8 cellular contexts compared by ENCODE assay signal in genomic region chr1:63691672-63692425, GRCh38.
DNase-seq lines count a peak whose midpoint lies in the region; ATAC-seq and TF ChIP-seq lines count a peak whose summit lies in the region.

No MANE protein-coding gene starts in this region.

- in situ Hi-C loops in G401 (cut with HindIII; ENCODE audit: low sequenced_read_pairs): no loop called here

- no peak overlapping the region for H3K9ac ChIP-seq in liver (ENCODE audit: low read depth in 1 of 2, low read length in 2 of 2)

- no peaks in the 10 kb centered on the region for H3K4me1 Mint-ChIP-seq in stimulated activated memory B cell treated with anti-CD40 and anti-IgM and Interleukin-4, amounts not matched to agents 10 μg/mL and 1 μg/mL and 100 μg/mL, for 72 hours

- H3K9me3 ChIP-seq in liver (ENCODE audit: control insufficient read depth in 4 of 4, low read length in 3 of 4) (no peaks in the 10 kb centered on the region), suprapubic skin (no peaks in the 10 kb centered on the region)

- H3K27ac ChIP-seq in liver (ENCODE audit: low read depth in 1 of 2, low read length in 2 of 2) (no peak overlapping the region), suprapubic skin (no peak overlapping the region)

- TF ChIP-seq EP300 in suprapubic skin (IDR thresholded peaks at IDR 0.05): no peak

- DNase-seq in G401 (ENCODE audit: low spot score): peak; percentile 83
- DNase-seq in MV-4-11 (lab: John Stamatoyannopoulos, UW): peak; percentile 48
- peak; percentile 64 for DNase-seq in SHP77 treated with DMSO at 0.1 percent for 48 hours (lab: John Stamatoyannopoulos, UW)
- DNase-seq in dedifferentiated amniotic fluid mesenchymal stem cell (ENCODE audit: extremely low spot score): peak; percentile 97
- DNase-seq in suprapubic skin (ENCODE audit: low spot score in 2 of 2): no peak

- H3K36me3 Mint-ChIP-seq in stimulated activated memory B cell treated with anti-CD40 and anti-IgM and Interleukin-4, amounts not matched to agents 10 μg/mL and 1 μg/mL and 100 μg/mL, for 72 hours: no peaks in the 10 kb centered on the region

- H3K27me3 ChIP-seq in liver (ENCODE audit: control insufficient read depth in 4 of 4, insufficient read depth in 4 of 4, low read length in 3 of 4) (no peaks in the 10 kb centered on the region), suprapubic skin (no peaks in the 10 kb centered on the region)

- no peak overlapping the region for H3K4me3 Mint-ChIP-seq in stimulated activated memory B cell treated with anti-CD40 and anti-IgM and Interleukin-4, amounts not matched to agents 10 μg/mL and 1 μg/mL and 100 μg/mL, for 72 hours

- H3K4me1 ChIP-seq in liver (ENCODE audit: control insufficient read depth in 4 of 4, insufficient read depth in 4 of 4, low read length in 3 of 4) (no peaks in the 10 kb centered on the region), suprapubic skin (peaks cover 13% of the 10 kb centered on the region)

- peaks cover 6% of the 10 kb centered on the region for H3K27me3 Mint-ChIP-seq in stimulated activated memory B cell treated with anti-CD40 and anti-IgM and Interleukin-4, amounts not matched to agents 10 μg/mL and 1 μg/mL and 100 μg/mL, for 72 hours

- TF ChIP-seq CTCF in liver (IDR thresholded peaks at IDR 0.05; ENCODE audit: low read depth, low read length, missing input control) (peak; percentile 75), suprapubic skin (IDR thresholded peaks at IDR 0.05) (peak; percentile 68 to 75)

- WGBS in liver: 24% methylated on average over 7 of the region's 7 CpGs
- WGBS in suprapubic skin: 16% methylated on average over 7 of the region's 7 CpGs

- peak; percentile 66 for ATAC-seq in GM21786 (IDR thresholded peaks at IDR 0.05; ENCODE audit: unreplicated experiment)
- no peak for ATAC-seq in stimulated activated memory B cell treated with anti-CD40 and anti-IgM and Interleukin-4, amounts not matched to agents 10 μg/mL and 1 μg/mL and 100 μg/mL, for 72 hours

- H3K36me3 ChIP-seq in liver (ENCODE audit: control insufficient read depth in 4 of 4, insufficient read depth in 3 of 4, low read depth in 1 of 4, low read length in 3 of 4) (no peaks in the 10 kb centered on the region), suprapubic skin (no peaks in the 10 kb centered on the region)

- H3K4me3 ChIP-seq in liver (ENCODE audit: low read depth in 1 of 3, low read length in 3 of 3) (no peak overlapping the region), suprapubic skin (no peak overlapping the region)

- TF ChIP-seq POLR2A in suprapubic skin (IDR thresholded peaks at IDR 0.05): no peak

- no peak overlapping the region for H3K27ac Mint-ChIP-seq in stimulated activated memory B cell treated with anti-CD40 and anti-IgM and Interleukin-4, amounts not matched to agents 10 μg/mL and 1 μg/mL and 100 μg/mL, for 72 hours

- TF ChIP-seq RAD21 in liver (IDR thresholded peaks at IDR 0.05): peak; percentile 89 to 93

- H3K9me3 Mint-ChIP-seq in stimulated activated memory B cell treated with anti-CD40 and anti-IgM and Interleukin-4, amounts not matched to agents 10 μg/mL and 1 μg/mL and 100 μg/mL, for 72 hours: peaks cover under 1% of the 10 kb centered on the region

TF ChIP-seq in liver, 16 proteins besides CTCF, POLR2A, EP300 and RAD21:
- TF ChIP-seq, protein P1, sequence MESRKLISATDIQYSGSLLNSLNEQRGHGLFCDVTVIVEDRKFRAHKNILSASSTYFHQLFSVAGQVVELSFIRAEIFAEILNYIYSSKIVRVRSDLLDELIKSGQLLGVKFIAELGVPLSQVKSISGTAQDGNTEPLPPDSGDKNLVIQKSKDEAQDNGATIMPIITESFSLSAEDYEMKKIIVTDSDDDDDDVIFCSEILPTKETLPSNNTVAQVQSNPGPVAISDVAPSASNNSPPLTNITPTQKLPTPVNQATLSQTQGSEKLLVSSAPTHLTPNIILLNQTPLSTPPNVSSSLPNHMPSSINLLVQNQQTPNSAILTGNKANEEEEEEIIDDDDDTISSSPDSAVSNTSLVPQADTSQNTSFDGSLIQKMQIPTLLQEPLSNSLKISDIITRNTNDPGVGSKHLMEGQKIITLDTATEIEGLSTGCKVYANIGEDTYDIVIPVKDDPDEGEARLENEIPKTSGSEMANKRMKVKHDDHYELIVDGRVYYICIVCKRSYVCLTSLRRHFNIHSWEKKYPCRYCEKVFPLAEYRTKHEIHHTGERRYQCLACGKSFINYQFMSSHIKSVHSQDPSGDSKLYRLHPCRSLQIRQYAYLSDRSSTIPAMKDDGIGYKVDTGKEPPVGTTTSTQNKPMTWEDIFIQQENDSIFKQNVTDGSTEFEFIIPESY (IDR thresholded peaks at IDR 0.05): no peak
- TF ChIP-seq, protein P2, sequence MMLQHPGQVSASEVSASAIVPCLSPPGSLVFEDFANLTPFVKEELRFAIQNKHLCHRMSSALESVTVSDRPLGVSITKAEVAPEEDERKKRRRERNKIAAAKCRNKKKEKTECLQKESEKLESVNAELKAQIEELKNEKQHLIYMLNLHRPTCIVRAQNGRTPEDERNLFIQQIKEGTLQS (IDR thresholded peaks at IDR 0.05): peak; percentile 49
- peak in 1 of 2 donors; percentile 19 for TF ChIP-seq HNF4A (conservative IDR thresholded peaks at IDR 0.05)
- no peak for TF ChIP-seq EGR1 (IDR thresholded peaks at IDR 0.05; ENCODE audit: low read depth in 2 of 2)
- TF ChIP-seq JUND (IDR thresholded peaks at IDR 0.05): no peak
- TF ChIP-seq, protein P3, sequence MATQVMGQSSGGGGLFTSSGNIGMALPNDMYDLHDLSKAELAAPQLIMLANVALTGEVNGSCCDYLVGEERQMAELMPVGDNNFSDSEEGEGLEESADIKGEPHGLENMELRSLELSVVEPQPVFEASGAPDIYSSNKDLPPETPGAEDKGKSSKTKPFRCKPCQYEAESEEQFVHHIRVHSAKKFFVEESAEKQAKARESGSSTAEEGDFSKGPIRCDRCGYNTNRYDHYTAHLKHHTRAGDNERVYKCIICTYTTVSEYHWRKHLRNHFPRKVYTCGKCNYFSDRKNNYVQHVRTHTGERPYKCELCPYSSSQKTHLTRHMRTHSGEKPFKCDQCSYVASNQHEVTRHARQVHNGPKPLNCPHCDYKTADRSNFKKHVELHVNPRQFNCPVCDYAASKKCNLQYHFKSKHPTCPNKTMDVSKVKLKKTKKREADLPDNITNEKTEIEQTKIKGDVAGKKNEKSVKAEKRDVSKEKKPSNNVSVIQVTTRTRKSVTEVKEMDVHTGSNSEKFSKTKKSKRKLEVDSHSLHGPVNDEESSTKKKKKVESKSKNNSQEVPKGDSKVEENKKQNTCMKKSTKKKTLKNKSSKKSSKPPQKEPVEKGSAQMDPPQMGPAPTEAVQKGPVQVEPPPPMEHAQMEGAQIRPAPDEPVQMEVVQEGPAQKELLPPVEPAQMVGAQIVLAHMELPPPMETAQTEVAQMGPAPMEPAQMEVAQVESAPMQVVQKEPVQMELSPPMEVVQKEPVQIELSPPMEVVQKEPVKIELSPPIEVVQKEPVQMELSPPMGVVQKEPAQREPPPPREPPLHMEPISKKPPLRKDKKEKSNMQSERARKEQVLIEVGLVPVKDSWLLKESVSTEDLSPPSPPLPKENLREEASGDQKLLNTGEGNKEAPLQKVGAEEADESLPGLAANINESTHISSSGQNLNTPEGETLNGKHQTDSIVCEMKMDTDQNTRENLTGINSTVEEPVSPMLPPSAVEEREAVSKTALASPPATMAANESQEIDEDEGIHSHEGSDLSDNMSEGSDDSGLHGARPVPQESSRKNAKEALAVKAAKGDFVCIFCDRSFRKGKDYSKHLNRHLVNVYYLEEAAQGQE (IDR thresholded peaks at IDR 0.05): no peak
- TF ChIP-seq TAF1 (conservative IDR thresholded peaks at IDR 0.05): no peak
- TF ChIP-seq GABPA (IDR thresholded peaks at IDR 0.05 in 1 of 2, conservative IDR thresholded peaks at IDR 0.05 in 1 of 2): no peak
- no peak for TF ChIP-seq NR2F2 (IDR thresholded peaks at IDR 0.05)
- TF ChIP-seq FOXA2 (IDR thresholded peaks at IDR 0.05): no peak
- TF ChIP-seq FOXA1 (IDR thresholded peaks at IDR 0.05): no peak
- no peak for TF ChIP-seq SP1 (IDR thresholded peaks at IDR 0.05)
- no peak for TF ChIP-seq HNF4G (IDR thresholded peaks at IDR 0.05)
- TF ChIP-seq, protein P4, sequence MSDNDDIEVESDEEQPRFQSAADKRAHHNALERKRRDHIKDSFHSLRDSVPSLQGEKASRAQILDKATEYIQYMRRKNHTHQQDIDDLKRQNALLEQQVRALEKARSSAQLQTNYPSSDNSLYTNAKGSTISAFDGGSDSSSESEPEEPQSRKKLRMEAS (IDR thresholded peaks at IDR 0.05): no peak
- peak in 1 of 2 donors; percentile 6 for TF ChIP-seq RXRA (IDR thresholded peaks at IDR 0.05)
- no peak for TF ChIP-seq YY1 (IDR thresholded peaks at IDR 0.05)

Comparison
In these comparisons a context has a peak if more than half of its experiments do, and no peak if none do; other contexts are left out.
1. DNase-seq: peak in G401 (single experiment), MV-4-11 (single experiment), SHP77 treated with DMSO at 0.1 percent for 48 hours (single experiment) and dedifferentiated amniotic fluid mesenchymal stem cell (single experiment); none in suprapubic skin (0 of 2).